Comparison of ENCODE assay signal across 8 cellular contexts in the genomic region with DNA sequence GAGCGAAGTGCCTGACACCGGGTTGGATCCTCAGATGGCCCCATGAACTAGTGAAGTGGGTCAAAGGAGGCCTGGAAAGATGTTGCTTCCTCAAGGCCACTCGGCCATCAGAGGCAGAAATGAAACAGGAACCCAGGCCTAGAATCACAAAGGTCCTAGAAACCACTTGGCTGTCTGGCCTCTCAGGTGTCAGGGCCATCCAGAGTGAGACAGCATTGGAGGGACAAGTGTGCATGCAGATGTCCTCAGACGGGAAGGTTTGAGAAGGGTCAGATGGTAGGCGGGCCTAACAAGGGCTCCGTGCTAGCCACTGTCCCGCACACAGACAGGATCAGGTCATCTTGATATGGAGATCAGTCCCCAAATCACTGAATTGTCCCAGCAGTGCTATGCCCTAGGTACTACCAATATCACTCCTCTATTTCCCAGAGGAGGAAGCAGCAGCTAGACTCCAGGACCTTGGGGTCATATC. TPM values are rescaled to one million over a fixed set of nuclear protein-coding genes. Genes with fewer than 3 reads are reported as not detected.
DNase-seq lines count a peak whose midpoint lies in the region; TF ChIP-seq lines count a peak whose summit lies in the region.

No MANE protein-coding gene starts in this region.

- no peaks in the 10 kb centered on the region for H3K27me3 Mint-ChIP-seq in activated CD4-positive, alpha-beta T cell treated with anti-CD3 and anti-CD28 coated beads, Interleukin-2, amount 10 ng/mL, durations not matched to agents 7 days and 5 days
- H3K27me3 Mint-ChIP-seq in activated naive CD8-positive, alpha-beta T cell: no peaks in the 10 kb centered on the region

- H3K9me3 ChIP-seq in liver (ENCODE audit: control insufficient read depth in 4 of 4, low read length in 3 of 4) (no peaks in the 10 kb centered on the region), thymus (ENCODE audit: control insufficient read depth) (no peaks in the 10 kb centered on the region)

- POLR2A ChIA-PET in activated CD4-positive, alpha-beta T cell treated with anti-CD3 and anti-CD28 coated beads, Interleukin-2, amount 10 ng/mL, durations not matched to agents 7 days and 5 days (lab: Charles Lee): no interaction called here

- no peak for DNase-seq in activated CD4-positive, alpha-beta T cell treated with anti-CD3 and anti-CD28 coated beads, Interleukin-2, amount 10 ng/mL, durations not matched to agents 7 days and 5 days
- DNase-seq in activated CD4-positive, alpha-beta T cell treated with anti-CD3 and anti-CD28 coated beads for 1 hour: no peak
- no peak for DNase-seq in NCI-H1048 (lab: John Stamatoyannopoulos, UW)
- DNase-seq in GM10266 (ENCODE audit: extremely low spot score): no peak
- DNase-seq in NCI-H774 (lab: John Stamatoyannopoulos, UW): no peak

- H3K9me3 Mint-ChIP-seq in activated CD4-positive, alpha-beta T cell treated with anti-CD3 and anti-CD28 coated beads, Interleukin-2, amount 10 ng/mL, durations not matched to agents 7 days and 5 days: no peaks in the 10 kb centered on the region
- no peaks in the 10 kb centered on the region for H3K9me3 Mint-ChIP-seq in activated naive CD8-positive, alpha-beta T cell (ENCODE audit: low read depth)

- CTCF ChIA-PET in activated CD4-positive, alpha-beta T cell treated with anti-CD3 and anti-CD28 coated beads, Interleukin-2, amount 10 ng/mL, durations not matched to agents 7 days and 5 days (lab: Charles Lee): interaction anchor here (1.0 to 1.7 kb wide), 4 partner anchors 15 to 29 kb away, joined by 3 to 8 read pairs (median 4); no protein-coding TSS in a partner anchor

- WGBS in liver: 79% methylated on average over 7 of the region's 7 CpGs
- WGBS in thymus: 88% methylated on average over 7 of the region's 7 CpGs

- H3K4me1 ChIP-seq in liver (ENCODE audit: control insufficient read depth in 4 of 4, insufficient read depth in 4 of 4, low read length in 3 of 4): peaks cover 10 to 59% (median 23%) of the 10 kb centered on the region in 4 donors
- H3K4me1 ChIP-seq in thymus (ENCODE audit: control insufficient read depth, insufficient read depth, low read length): peaks cover 16% of the 10 kb centered on the region

- H3K4me3 Mint-ChIP-seq in activated CD4-positive, alpha-beta T cell treated with anti-CD3 and anti-CD28 coated beads, Interleukin-2, amount 10 ng/mL, durations not matched to agents 7 days and 5 days: no peak overlapping the region
- peak overlapping the region; percentile 63 for H3K4me3 Mint-ChIP-seq in activated naive CD8-positive, alpha-beta T cell

- H3K27me3 ChIP-seq in liver (ENCODE audit: control insufficient read depth in 4 of 4, insufficient read depth in 4 of 4, low read length in 3 of 4): no peaks in the 10 kb centered on the region
- H3K27me3 ChIP-seq in thymus (ENCODE audit: control insufficient read depth, insufficient read depth): no peaks in the 10 kb centered on the region

- H3K36me3 Mint-ChIP-seq in activated CD4-positive, alpha-beta T cell treated with anti-CD3 and anti-CD28 coated beads, Interleukin-2, amount 10 ng/mL, durations not matched to agents 7 days and 5 days (ENCODE audit: low read depth): peaks cover 53% of the 10 kb centered on the region
- peaks cover 10% of the 10 kb centered on the region for H3K36me3 Mint-ChIP-seq in activated naive CD8-positive, alpha-beta T cell

- H3K4me3 ChIP-seq in liver (ENCODE audit: low read depth in 1 of 3, low read length in 3 of 3) (no peak overlapping the region), thymus (ENCODE audit: low read length) (no peak overlapping the region)

- H3K36me3 ChIP-seq in liver (ENCODE audit: control insufficient read depth in 4 of 4, insufficient read depth in 3 of 4, low read depth in 1 of 4, low read length in 3 of 4) (peaks cover under 1 to 17% (median 6%) of the 10 kb centered on the region in 4 donors), thymus (ENCODE audit: control insufficient read depth, insufficient read depth) (peaks cover 63% of the 10 kb centered on the region)

- no peak overlapping the region for H3K9ac ChIP-seq in liver (ENCODE audit: low read depth in 1 of 2, low read length in 2 of 2)

- H3K27ac ChIP-seq in liver (ENCODE audit: low read depth in 1 of 2, low read length in 2 of 2) (peak overlapping the region; percentile 31 to 49), thymus (ENCODE audit: low read depth) (peak overlapping the region; percentile 50)

- H3K27ac Mint-ChIP-seq in activated CD4-positive, alpha-beta T cell treated with anti-CD3 and anti-CD28 coated beads, Interleukin-2, amount 10 ng/mL, durations not matched to agents 7 days and 5 days: peak overlapping the region; percentile 81
- H3K27ac Mint-ChIP-seq in activated naive CD8-positive, alpha-beta T cell: peak overlapping the region; percentile 96

- peaks cover 61% of the 10 kb centered on the region for H3K4me1 Mint-ChIP-seq in activated CD4-positive, alpha-beta T cell treated with anti-CD3 and anti-CD28 coated beads, Interleukin-2, amount 10 ng/mL, durations not matched to agents 7 days and 5 days
- H3K4me1 Mint-ChIP-seq in activated naive CD8-positive, alpha-beta T cell (ENCODE audit: low read depth): peaks cover 60% of the 10 kb centered on the region

- TF ChIP-seq RAD21 in liver (IDR thresholded peaks at IDR 0.05): no peak

- TF ChIP-seq CTCF in liver (IDR thresholded peaks at IDR 0.05; ENCODE audit: low read depth, low read length, missing input control) (no peak), GM10266 (IDR thresholded peaks at IDR 0.05; ENCODE audit: control insufficient read depth, insufficient read depth, low read depth, missing control alignments) (no peak)

TF ChIP-seq in liver, 16 proteins besides CTCF, POLR2A, EP300 and RAD21:
- TF ChIP-seq EGR1 (IDR thresholded peaks at IDR 0.05; ENCODE audit: low read depth in 2 of 2) (no peak), RXRA (IDR thresholded peaks at IDR 0.05) (peak in 1 of 2 donors; percentile 35)
- TF ChIP-seq, protein P1, sequence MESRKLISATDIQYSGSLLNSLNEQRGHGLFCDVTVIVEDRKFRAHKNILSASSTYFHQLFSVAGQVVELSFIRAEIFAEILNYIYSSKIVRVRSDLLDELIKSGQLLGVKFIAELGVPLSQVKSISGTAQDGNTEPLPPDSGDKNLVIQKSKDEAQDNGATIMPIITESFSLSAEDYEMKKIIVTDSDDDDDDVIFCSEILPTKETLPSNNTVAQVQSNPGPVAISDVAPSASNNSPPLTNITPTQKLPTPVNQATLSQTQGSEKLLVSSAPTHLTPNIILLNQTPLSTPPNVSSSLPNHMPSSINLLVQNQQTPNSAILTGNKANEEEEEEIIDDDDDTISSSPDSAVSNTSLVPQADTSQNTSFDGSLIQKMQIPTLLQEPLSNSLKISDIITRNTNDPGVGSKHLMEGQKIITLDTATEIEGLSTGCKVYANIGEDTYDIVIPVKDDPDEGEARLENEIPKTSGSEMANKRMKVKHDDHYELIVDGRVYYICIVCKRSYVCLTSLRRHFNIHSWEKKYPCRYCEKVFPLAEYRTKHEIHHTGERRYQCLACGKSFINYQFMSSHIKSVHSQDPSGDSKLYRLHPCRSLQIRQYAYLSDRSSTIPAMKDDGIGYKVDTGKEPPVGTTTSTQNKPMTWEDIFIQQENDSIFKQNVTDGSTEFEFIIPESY (IDR thresholded peaks at IDR 0.05): no peak

RNA-seq across cellular contexts. Expression of a gene that starts 14.3 kb away (rescaled TPM):
- total RNA-seq in activated CD4-positive, alpha-beta T cell treated with anti-CD3 and anti-CD28 coated beads, Interleukin-2, amount 10 ng/mL, durations not matched to agents 7 days and 5 days: 10 to 100 TPM; 50.4 to 51.7 TPM
- total RNA-seq in liver: 1 to 10 TPM; 3.8 to 5.6 TPM
- polyA plus RNA-seq in liver (1 to 10 TPM; 5.0 to 5.7 TPM), thymus (15.4 TPM)

RNA-seq across cellular contexts. Expression of a gene that starts 29.5 kb away (rescaled TPM):
- total RNA-seq in activated CD4-positive, alpha-beta T cell treated with anti-CD3 and anti-CD28 coated beads, Interleukin-2, amount 10 ng/mL, durations not matched to agents 7 days and 5 days: 100 to 1,000 TPM; 194 TPM
- 10 to 100 TPM in 1 of 2 donors, 1 to 10 TPM in 1; 4.9 to 10.6 TPM for total RNA-seq in liver
- polyA plus RNA-seq in liver (1 to 10 TPM in 1 of 2 donors, under 1 TPM in 1; 0.83 to 8.9 TPM), thymus (24.8 TPM)

RNA-seq across cellular contexts. Expression of a gene that starts 39.7 kb away (rescaled TPM):
- total RNA-seq in activated CD4-positive, alpha-beta T cell treated with anti-CD3 and anti-CD28 coated beads, Interleukin-2, amount 10 ng/mL, durations not matched to agents 7 days and 5 days: 10 to 100 TPM; 11.6 to 11.7 TPM
- total RNA-seq in liver: 1 to 10 TPM; 2.4 to 2.5 TPM
- polyA plus RNA-seq in liver (1 to 10 TPM; 3.5 to 3.7 TPM), thymus (9.0 TPM)

RNA-seq across cellular contexts. Expression of a gene that starts 52.1 kb away (rescaled TPM):
- 1 to 10 TPM; 5.4 to 5.6 TPM for total RNA-seq in activated CD4-positive, alpha-beta T cell treated with anti-CD3 and anti-CD28 coated beads, Interleukin-2, amount 10 ng/mL, durations not matched to agents 7 days and 5 days
- 1 to 10 TPM; 2.8 to 3.1 TPM for total RNA-seq in liver
- polyA plus RNA-seq in liver (1 to 10 TPM; 1.6 to 4.0 TPM), thymus (30.8 TPM)

Comparison
In these comparisons a context has a peak if more than half of its experiments do, and no peak if none do; other contexts are left out.
1. RNA of a gene that starts 14.3 kb away (total RNA-seq): 50.4 to 51.7 TPM in activated CD4-positive, alpha-beta T cell treated with anti-CD3 and anti-CD28 coated beads, Interleukin-2, amount 10 ng/mL, durations not matched to agents 7 days and 5 days; 3.8 to 5.6 TPM in liver; every median in the first group is over 4 times any median in the second.
2. RNA of a gene that starts 29.5 kb away (total RNA-seq): 194 TPM in activated CD4-positive, alpha-beta T cell treated with anti-CD3 and anti-CD28 coated beads, Interleukin-2, amount 10 ng/mL, durations not matched to agents 7 days and 5 days; 4.9 to 10.6 TPM in liver; every median in the first group is over 10 times any median in the second.